Comparison of ENCODE assay signal across 18 cellular contexts in genomic region chr18:8972116-8972515, GRCh38.
A peak's percentile ranks its signal among the peaks of the same experiment; 100 is the strongest.
DNase-seq lines count a peak whose midpoint lies in the region; ATAC-seq and TF ChIP-seq lines count a peak whose summit lies in the region.
"Had no signal": no experiment of that assay in that cellular context is flagged by ENCODE, and none has a peak within 500 bp of the region (broad histone marks: within the 10 kb centered on the region; RNA-seq: fewer than 3 reads in every experiment).

No MANE protein-coding gene starts in this region.

- H3K9me1 ChIP-seq in IMR-90 (ENCODE audit: insufficient read depth, low read length) = peaks cover 7% of the 10 kb centered on the region; the same call in 1 of the 2 replicates

- H3K14ac ChIP-seq in IMR-90 (replicated peaks; ENCODE audit: low read depth, low read length) (peak overlapping the region; percentile 21; the same call in 1 of the 2 replicates), neuronal stem cell (ENCODE audit: low read length) (no peak overlapping the region)

- H4K91ac ChIP-seq in IMR-90 (ENCODE audit: insufficient read depth, low read depth, low read length) (0 out of 2 replicates have a peak overlapping the region, but pooled peaks have one; percentile 10), neuronal stem cell (ENCODE audit: low read depth, low read length, poor library complexity) (no peak overlapping the region)

- H3K4me1 ChIP-seq in IMR-90 (ENCODE audit: control insufficient read depth, insufficient read depth, low read length) (peaks cover 5% of the 10 kb centered on the region), mesendoderm (ENCODE audit: control insufficient read depth, low read depth, low read length) (no peaks in the 10 kb centered on the region), neuronal stem cell (ENCODE audit: control insufficient read depth in 2 of 2, insufficient read depth in 1 of 2, low read depth in 1 of 2, low read length in 2 of 2) (no peaks in the 10 kb centered on the region)

- H3K27ac ChIP-seq in IMR-90 (ENCODE audit: insufficient read depth, low read length) (no peak overlapping the region), mesendoderm (ENCODE audit: low read depth, low read length) (no peak overlapping the region), neuronal stem cell (replicated peaks; ENCODE audit: low read length) (no peak overlapping the region)

- peaks cover 9% of the 10 kb centered on the region for H3K4me1 Mint-ChIP-seq in stimulated activated memory B cell treated with anti-CD40 and anti-IgM and Interleukin-4, amounts not matched to agents 10 μg/mL and 1 μg/mL and 100 μg/mL, for 72 hours

- no peaks in the 10 kb centered on the region for H3K36me3 Mint-ChIP-seq in stimulated activated memory B cell treated with anti-CD40 and anti-IgM and Interleukin-4, amounts not matched to agents 10 μg/mL and 1 μg/mL and 100 μg/mL, for 72 hours
- H3K36me3 Mint-ChIP-seq: CD14-positive monocyte had no signal

- H3K4ac ChIP-seq in IMR-90 (ENCODE audit: low read depth, low read length) (no peak overlapping the region), mesendoderm (ENCODE audit: low read depth, low read length) (no peak overlapping the region), neuronal stem cell (ENCODE audit: low read length) (no peak overlapping the region)

- H3K4me3 ChIP-seq in IMR-90 (ENCODE audit: insufficient read depth, low read depth, low read length) = no peak overlapping the region
- H3K4me3 ChIP-seq in mesendoderm (ENCODE audit: low read length) = no peak overlapping the region
- H3K4me3 ChIP-seq in neuronal stem cell (ENCODE audit: low read length in 2 of 2) = no peak overlapping the region

- DNase-seq in IMR-90 (no peak), NCI-H187 (lab: John Stamatoyannopoulos, UW) (peak; percentile 38 to 50), NCI-H524 (lab: John Stamatoyannopoulos, UW) (peak; percentile 82 to 94), mesendoderm (no peak), neuronal stem cell (ENCODE audit: low spot score) (no peak), HEK293T (ENCODE audit: extremely low spot score) (no peak)
- DNase-seq: ACHN; AML-193; COR-L47; DMS153; HFFc6; NCI-H1092; NCI-H1930; NK-92 treated with Interleukin-12 subunit alpha and Interleukin-12 subunit beta, amount 100 ng/mL, for 24 hours; SHP77 had no signal

- no peak overlapping the region for H2BK120ac ChIP-seq in IMR-90 (ENCODE audit: low read depth, low read length)
- no peak overlapping the region for H2BK120ac ChIP-seq in mesendoderm (ENCODE audit: low read depth, low read length)
- no peak overlapping the region for H2BK120ac ChIP-seq in neuronal stem cell (ENCODE audit: low read depth, low read length)

- WGBS in IMR-90 (ENCODE audit: extremely low coverage in 2 of 2, insufficient read length in 1 of 2), 2 experiments = 80% methylated on average over 1 of the region's 7 CpGs; no CpG with 5 or more reads in 1 of the 2 experiments
- no CpG with 5 or more reads among the region's 7 CpGs for WGBS in mesendoderm (ENCODE audit: extremely low coverage, insufficient coverage, low lambda C conversion rate)
- no CpG with 5 or more reads among the region's 7 CpGs for WGBS in neuronal stem cell (ENCODE audit: extremely low coverage in 2 of 2, insufficient read length in 2 of 2, insufficient replicate concordance in 1 of 2), 2 donors

- POLR2A ChIA-PET in IMR-90 (lab: Charles Lee; ENCODE audit: unreplicated experiment) (no interaction called here), HEK293T (lab: Yijun Ruan, JAX) (no interaction called here)

- H2BK20ac ChIP-seq in IMR-90 (ENCODE audit: low read depth, low read length) = 0 out of 2 replicates have a peak overlapping the region, but pooled peaks have one; percentile 69

- TF ChIP-seq CTCF in IMR-90 (conservative IDR thresholded peaks at IDR 0.05; ENCODE audit: low read depth, low read length) = no peak

- H2AK5ac ChIP-seq in IMR-90 (ENCODE audit: low read depth, low read length) (peak overlapping the region; percentile 71), mesendoderm (ENCODE audit: low read length) (no peak overlapping the region), neuronal stem cell (ENCODE audit: low read depth, low read length) (no peak overlapping the region)

- H3K18ac ChIP-seq in IMR-90 (ENCODE audit: low read depth, low read length) (no peak overlapping the region), mesendoderm (ENCODE audit: low read length) (no peak overlapping the region), neuronal stem cell (ENCODE audit: low read length) (no peak overlapping the region)

- CTCF ChIA-PET in IMR-90 (lab: Yijun Ruan, JAX) = no interaction called here
- CTCF ChIA-PET in HEK293T (lab: Yijun Ruan, JAX) = no interaction called here

- no peak overlapping the region for H2BK12ac ChIP-seq in neuronal stem cell (ENCODE audit: low read length)

- H2AFZ ChIP-seq in IMR-90 (replicated peaks; ENCODE audit: low read length, poor library complexity) (peak overlapping the region; percentile 10), neuronal stem cell (ENCODE audit: low read length) (no peak overlapping the region)

- H3K23ac ChIP-seq in IMR-90 (ENCODE audit: low read depth, low read length) (0 out of 2 replicates have a peak overlapping the region, but pooled peaks have one; percentile 31), mesendoderm (ENCODE audit: low read length) (no peak overlapping the region), neuronal stem cell (ENCODE audit: low read depth, low read length, poor library complexity) (no peak overlapping the region)

- no peak overlapping the region for H3K56ac ChIP-seq in IMR-90 (ENCODE audit: extremely low read depth, insufficient read depth, low read length)
- H3K56ac ChIP-seq in mesendoderm (ENCODE audit: low read length) = peak overlapping the region; percentile 5

- no peak overlapping the region for H2AK9ac ChIP-seq in IMR-90 (replicated peaks; ENCODE audit: low read depth, low read length, poor library complexity)

- dilution Hi-C loops in IMR-90 (cut with HindIII; ENCODE audit: low sequenced_read_pairs, unreplicated experiment) = no loop called here

- no peak overlapping the region for H3K4me3 Mint-ChIP-seq in stimulated activated memory B cell treated with anti-CD40 and anti-IgM and Interleukin-4, amounts not matched to agents 10 μg/mL and 1 μg/mL and 100 μg/mL, for 72 hours
- H3K4me3 Mint-ChIP-seq: CD14-positive monocyte, HFFc6 had no signal

- H3K27ac Mint-ChIP-seq in stimulated activated memory B cell treated with anti-CD40 and anti-IgM and Interleukin-4, amounts not matched to agents 10 μg/mL and 1 μg/mL and 100 μg/mL, for 72 hours = no peak overlapping the region
- H3K27ac Mint-ChIP-seq: CD14-positive monocyte, HFFc6 had no signal

- H2BK15ac ChIP-seq in IMR-90 (ENCODE audit: low read depth, low read length) (0 out of 3 replicates have a peak overlapping the region, but pooled peaks have one; percentile 77), mesendoderm (replicated peaks; ENCODE audit: low read depth) (no peak overlapping the region), neuronal stem cell (ENCODE audit: low read length) (no peak overlapping the region)

- H4K8ac ChIP-seq in IMR-90 (ENCODE audit: low read depth in 2 of 2, low read length in 2 of 2) (no peak overlapping the region), mesendoderm (ENCODE audit: low read depth, low read length) (no peak overlapping the region), neuronal stem cell (ENCODE audit: low read depth, low read length) (no peak overlapping the region)

- no peaks in the 10 kb centered on the region for H4K20me1 ChIP-seq in IMR-90 (ENCODE audit: insufficient read depth, low read length)

- TF ChIP-seq POLR2A in IMR-90 (IDR thresholded peaks at IDR 0.05; ENCODE audit: low read depth, low read length) = no peak

- no peak overlapping the region for H3K9ac ChIP-seq in IMR-90 (ENCODE audit: low read depth, low read length)
- no peak overlapping the region for H3K9ac ChIP-seq in mesendoderm (ENCODE audit: low read length)
- no peak overlapping the region for H3K9ac ChIP-seq in neuronal stem cell (ENCODE audit: low read depth, low read length, poor library complexity)

- H2BK5ac ChIP-seq in IMR-90 (ENCODE audit: low read depth, low read length, poor library complexity, severe bottlenecking) = no peak overlapping the region
- no peak overlapping the region for H2BK5ac ChIP-seq in mesendoderm (ENCODE audit: low read length)
- no peak overlapping the region for H2BK5ac ChIP-seq in neuronal stem cell (ENCODE audit: low read length)

- H3K9me3 Mint-ChIP-seq in stimulated activated memory B cell treated with anti-CD40 and anti-IgM and Interleukin-4, amounts not matched to agents 10 μg/mL and 1 μg/mL and 100 μg/mL, for 72 hours = peaks cover 7% of the 10 kb centered on the region

- H3K9me3 ChIP-seq in IMR-90 (ENCODE audit: control insufficient read depth, insufficient read depth, low read length) (peaks cover 2% of the 10 kb centered on the region; the same call in 1 of the 2 replicates), neuronal stem cell (replicated peaks in 1 of 2; ENCODE audit: control insufficient read depth in 2 of 2, insufficient read depth in 1 of 2, low read depth in 1 of 2, low read length in 2 of 2) (peaks cover 7 to 11% of the 10 kb centered on the region in 2 donors)

- TF ChIP-seq RAD21 in IMR-90 (IDR thresholded peaks at IDR 0.05; ENCODE audit: low read length) = no peak

- no peak overlapping the region for H3K4me2 ChIP-seq in IMR-90 (ENCODE audit: low read depth, low read length)
- H3K4me2 ChIP-seq in mesendoderm (ENCODE audit: low read length) = no peak overlapping the region
- H3K4me2 ChIP-seq in neuronal stem cell (ENCODE audit: insufficient read depth, low read length, poor library complexity, severe bottlenecking) = no peak overlapping the region

- no peaks in the 10 kb centered on the region for H3K79me2 ChIP-seq in mesendoderm (ENCODE audit: control insufficient read depth, insufficient read depth, low read length)

- no peaks in the 10 kb centered on the region for H3K27me3 Mint-ChIP-seq in stimulated activated memory B cell treated with anti-CD40 and anti-IgM and Interleukin-4, amounts not matched to agents 10 μg/mL and 1 μg/mL and 100 μg/mL, for 72 hours

- ATAC-seq in IMR-90 (ENCODE audit: low read depth) = no peak
- ATAC-seq in stimulated activated memory B cell treated with anti-CD40 and anti-IgM and Interleukin-4, amounts not matched to agents 10 μg/mL and 1 μg/mL and 100 μg/mL, for 72 hours = no peak
- ATAC-seq: SK-N-SH treated with all-trans-retinoic acid at 6 μM for 48 hours had no signal

- H3K36me3 ChIP-seq in IMR-90 (ENCODE audit: control insufficient read depth, insufficient read depth, low read length) (no peaks in the 10 kb centered on the region), mesendoderm (ENCODE audit: control insufficient read depth, insufficient read depth, low read length) (no peaks in the 10 kb centered on the region), neuronal stem cell (replicated peaks in 1 of 2; ENCODE audit: control insufficient read depth in 2 of 2, insufficient read depth in 2 of 2, low read length in 2 of 2) (no peaks in the 10 kb centered on the region)

- in situ Hi-C loops in IMR-90 (cut with MboI; ENCODE audit: low sequenced_read_pairs) = no loop called here

- no peaks in the 10 kb centered on the region for H3K27me3 ChIP-seq in IMR-90 (ENCODE audit: control insufficient read depth, insufficient read depth, low read length)
- no peaks in the 10 kb centered on the region for H3K27me3 ChIP-seq in mesendoderm (ENCODE audit: insufficient read depth, low read length, poor library complexity)
- H3K27me3 ChIP-seq in neuronal stem cell (ENCODE audit: control insufficient read depth in 3 of 3, insufficient read depth in 3 of 3, low read depth in 1 of 3, low read length in 3 of 3) = peaks cover 0 to 10% (median 0%) of the 10 kb centered on the region in 3 experiments

- H3K79me1 ChIP-seq in IMR-90 (ENCODE audit: low read depth in 1 of 2, low read length in 2 of 2) (no peaks in the 10 kb centered on the region), mesendoderm (ENCODE audit: low read length) (no peaks in the 10 kb centered on the region), neuronal stem cell (ENCODE audit: low read depth, low read length) (no peaks in the 10 kb centered on the region)

- H4K5ac ChIP-seq in IMR-90 (ENCODE audit: low read depth, low read length) (no peak overlapping the region), mesendoderm (ENCODE audit: low read length) (no peak overlapping the region)

- BruUV-seq in IMR-90 (replicated peaks; lab: Mats Ljungman, UMichigan) = no TSS peak

- intact Hi-C loops in IMR-90 (cut with micrococcal nuclease) = no loop called here

Comparison
In these comparisons a context has a peak if more than half of its experiments do, and no peak if none do; other contexts are left out.
1. DNase-seq: peak in NCI-H187 (2 of 2) and NCI-H524 (2 of 2); none in IMR-90 (single experiment), mesendoderm (single experiment), neuronal stem cell (single experiment) and HEK293T (single experiment).